1 cellular context compared by ENCODE assay signal in the genomic region with DNA sequence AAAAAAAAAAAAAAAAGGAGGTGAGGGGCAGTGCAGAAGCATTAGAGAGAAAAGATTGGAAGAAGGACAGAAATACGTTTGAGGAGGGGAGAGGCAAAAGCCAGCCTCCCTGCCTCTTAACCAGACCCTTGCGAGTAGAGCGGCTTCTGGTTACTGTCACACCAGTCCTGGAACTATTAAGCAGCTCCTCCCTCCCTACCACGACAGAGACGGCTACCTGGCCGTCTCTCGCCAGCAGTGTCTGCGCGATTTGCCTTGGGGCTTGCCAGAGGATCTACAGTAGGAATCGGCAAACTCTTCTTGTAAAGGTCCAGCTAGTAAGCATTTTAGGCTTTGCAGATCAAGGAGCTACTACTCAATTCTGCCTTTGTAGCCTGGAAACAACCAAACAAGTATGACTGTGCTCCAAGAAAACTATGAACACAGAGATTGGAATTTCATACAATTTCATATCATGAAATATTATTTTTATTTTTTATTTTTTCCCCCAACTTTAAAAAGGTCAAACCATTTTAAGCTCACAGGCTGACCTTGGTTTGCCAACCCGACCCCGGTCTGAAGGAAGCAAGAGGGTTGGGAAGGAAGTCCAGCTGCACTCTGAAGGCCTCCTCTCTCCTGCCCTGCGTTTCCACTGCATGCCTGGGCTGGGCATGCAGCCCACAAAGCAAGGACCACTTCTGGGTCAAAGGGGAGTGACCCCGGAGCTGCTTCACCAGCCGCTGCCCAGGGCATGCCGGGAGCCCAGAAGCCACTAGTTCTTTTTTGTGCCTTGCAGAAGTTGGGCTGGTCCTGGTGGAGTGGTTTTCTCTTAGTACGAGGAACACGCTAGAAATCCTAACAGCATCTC.
TF ChIP-seq lines count a peak whose summit lies in the region.

No MANE protein-coding gene starts in this region.

TF ChIP-seq in K562, 482 proteins besides CTCF, POLR2A, EP300 and RAD21:
- TF ChIP-seq, protein P1, sequence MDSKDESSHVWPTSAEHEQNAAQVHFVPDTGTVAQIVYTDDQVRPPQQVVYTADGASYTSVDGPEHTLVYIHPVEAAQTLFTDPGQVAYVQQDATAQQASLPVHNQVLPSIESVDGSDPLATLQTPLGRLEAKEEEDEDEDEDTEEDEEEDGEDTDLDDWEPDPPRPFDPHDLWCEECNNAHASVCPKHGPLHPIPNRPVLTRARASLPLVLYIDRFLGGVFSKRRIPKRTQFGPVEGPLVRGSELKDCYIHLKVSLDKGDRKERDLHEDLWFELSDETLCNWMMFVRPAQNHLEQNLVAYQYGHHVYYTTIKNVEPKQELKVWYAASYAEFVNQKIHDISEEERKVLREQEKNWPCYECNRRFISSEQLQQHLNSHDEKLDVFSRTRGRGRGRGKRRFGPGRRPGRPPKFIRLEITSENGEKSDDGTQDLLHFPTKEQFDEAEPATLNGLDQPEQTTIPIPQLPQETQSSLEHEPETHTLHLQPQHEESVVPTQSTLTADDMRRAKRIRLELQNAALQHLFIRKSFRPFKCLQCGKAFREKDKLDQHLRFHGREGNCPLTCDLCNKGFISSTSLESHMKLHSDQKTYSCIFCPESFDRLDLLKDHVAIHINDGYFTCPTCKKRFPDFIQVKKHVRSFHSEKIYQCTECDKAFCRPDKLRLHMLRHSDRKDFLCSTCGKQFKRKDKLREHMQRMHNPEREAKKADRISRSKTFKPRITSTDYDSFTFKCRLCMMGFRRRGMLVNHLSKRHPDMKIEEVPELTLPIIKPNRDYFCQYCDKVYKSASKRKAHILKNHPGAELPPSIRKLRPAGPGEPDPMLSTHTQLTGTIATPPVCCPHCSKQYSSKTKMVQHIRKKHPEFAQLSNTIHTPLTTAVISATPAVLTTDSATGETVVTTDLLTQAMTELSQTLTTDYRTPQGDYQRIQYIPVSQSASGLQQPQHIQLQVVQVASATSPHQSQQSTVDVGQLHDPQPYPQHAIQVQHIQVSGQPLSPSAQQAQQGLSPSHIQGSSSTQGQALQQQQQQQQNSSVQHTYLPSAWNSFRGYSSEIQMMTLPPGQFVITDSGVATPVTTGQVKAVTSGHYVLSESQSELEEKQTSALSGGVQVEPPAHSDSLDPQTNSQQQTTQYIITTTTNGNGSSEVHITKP (IDR thresholded peaks at IDR 0.05; ENCODE audit: partially characterized antibody) = peak; percentile 9
- TF ChIP-seq ZNF707 (CRISPR knock-in tag; conservative IDR thresholded peaks at IDR 0.05) = no peak
